In the genomic region with DNA sequence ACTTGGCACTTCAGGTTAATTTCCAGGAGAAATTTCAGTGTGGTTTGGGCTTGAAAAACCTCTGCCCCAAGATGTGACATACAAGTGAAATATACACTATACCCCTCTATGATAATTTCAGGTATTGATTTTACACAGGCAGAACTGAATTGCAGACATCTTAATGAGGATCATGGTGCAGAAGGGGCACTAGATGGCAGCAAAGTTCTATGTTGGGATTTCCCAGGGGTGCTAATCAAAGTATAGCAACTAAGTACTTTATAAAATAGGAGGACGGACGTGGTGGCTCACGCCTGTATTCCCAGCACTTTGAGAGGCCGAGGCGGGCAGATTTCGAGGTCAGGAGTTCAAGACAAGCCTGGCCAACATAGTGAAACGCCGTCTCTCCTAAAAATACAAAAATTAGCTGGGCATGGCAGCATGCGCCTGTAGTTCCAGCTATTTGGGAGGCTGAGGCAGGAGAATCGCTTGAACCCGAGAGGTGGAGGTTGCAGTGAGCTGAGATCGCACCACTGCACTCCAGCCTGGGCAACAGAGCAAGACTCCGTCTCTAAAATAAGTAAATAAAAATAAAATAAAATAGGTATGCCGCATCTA, we compare ENCODE assay signal across 8 cellular contexts.
DNase-seq lines count a peak whose midpoint lies in the region; ATAC-seq, FAIRE-seq and TF ChIP-seq lines count a peak whose summit lies in the region.
"Not testable (repeated sequence)": the region's sequence is repeated elsewhere in the genome, so short reads cannot be mapped to it uniquely, and the experiment has no call there.

No MANE protein-coding gene starts in this region.

- H3K4me3 ChIP-seq in NB4 (ENCODE audit: low read depth, low read length); foreskin fibroblast (ENCODE audit: low read depth in 1 of 2, low read length in 2 of 2); osteoblast (ENCODE audit: insufficient read depth, low read length): not testable (repeated sequence)

- in situ Hi-C loops in SK-MEL-5 (cut with HindIII; ENCODE audit: low pct_unique_long_range_greater_than_20kb, low sequenced_read_pairs): not testable (repeated sequence)

- FAIRE-seq in GM12891 (lab: Jason Lieb, UNC): peak; percentile 86
- FAIRE-seq in urothelium cell line (lab: Jason Lieb, UNC): not testable (repeated sequence)

- peak; percentile 79 for ATAC-seq in HG02610 (IDR thresholded peaks at IDR 0.05; ENCODE audit: unreplicated experiment)

- H3K27ac ChIP-seq in osteoblast (ENCODE audit: low read depth, low read length): not testable (repeated sequence)

- not testable (repeated sequence) for H2AFZ ChIP-seq in osteoblast (ENCODE audit: low read length)

- peak; percentile 28 for DNase-seq in GM12891 (ENCODE audit: insufficient read length, low spot score)
- DNase-seq in NB4 (ENCODE audit: low read depth): peak; percentile 82
- peak; percentile 73 for DNase-seq in SK-MEL-5 (ENCODE audit: low read depth, low spot score)
- peak; percentile 82 for DNase-seq in activated effector memory CD4-positive, alpha-beta T cell treated with anti-CD3 and anti-CD28 coated beads, Interleukin-2, amount 50 U/mL, for 16 hours
- DNase-seq in foreskin fibroblast: peak; percentile 65 to 88
- DNase-seq in osteoblast (ENCODE audit: insufficient read length, low spot score, missing footprints): peak; percentile 49
- DNase-seq in urothelium cell line (ENCODE audit: low spot score): peak; percentile 48

- not testable (repeated sequence) for H3K9me3 ChIP-seq in osteoblast (ENCODE audit: low read depth, low read length)

- peaks cover 22% of the 10 kb centered on the region for H3K4me1 ChIP-seq in osteoblast (ENCODE audit: insufficient read depth, low read length)

- H3K36me3 ChIP-seq in osteoblast (ENCODE audit: insufficient read depth, low read length): not testable (repeated sequence)

- H3K27me3 ChIP-seq in osteoblast (ENCODE audit: insufficient read depth, low read length): not testable (repeated sequence)

- peak; percentile 64 for TF ChIP-seq CTCF in NB4 (IDR thresholded peaks at IDR 0.05; ENCODE audit: low read depth, low read length)
- peak; percentile 68 for TF ChIP-seq CTCF in foreskin fibroblast (IDR thresholded peaks at IDR 0.05; ENCODE audit: low read depth, low read length)
- peak; percentile 81 for TF ChIP-seq CTCF in osteoblast (IDR thresholded peaks at IDR 0.05; ENCODE audit: extremely low read depth, low read depth, low read length)

- not testable (repeated sequence) for H4K20me1 ChIP-seq in osteoblast (ENCODE audit: insufficient read depth, low read length)

- peak overlapping the region; percentile 10 for H3K4me2 ChIP-seq in osteoblast (ENCODE audit: insufficient read depth, low read length)

- not testable (repeated sequence) for TF ChIP-seq POLR2A in GM12891 (IDR thresholded peaks at IDR 0.05; ENCODE audit: low read depth, low read length); NB4 (IDR thresholded peaks at IDR 0.05; ENCODE audit: extremely low read depth, insufficient read length)

- not testable (repeated sequence) for H3K79me2 ChIP-seq in osteoblast (ENCODE audit: insufficient read depth, low read length)

Comparison
In these comparisons a context has a peak if more than half of its experiments do, and no peak if none do; other contexts are left out.
1. DNase-seq: peak in every context shown above with its lines; median percentile 82 in NB4; 82 in activated effector memory CD4-positive, alpha-beta T cell treated with anti-CD3 and anti-CD28 coated beads, Interleukin-2, amount 50 U/mL, for 16 hours; 76 in foreskin fibroblast; 73 in SK-MEL-5; 49 in osteoblast; 48 in urothelium cell line; 28 in GM12891.